Comparison of ENCODE assay signal across 1 cellular context in genomic region chr4:185318679-185319078, GRCh38.
TF ChIP-seq lines count a peak whose summit lies in the region.

No MANE protein-coding gene starts in this region.

TF ChIP-seq in HepG2, 621 proteins besides CTCF, POLR2A, EP300 and RAD21 (continued from another document and continues in another):
- no peak for TF ChIP-seq ARNT2 (CRISPR knock-in tag; IDR thresholded peaks at IDR 0.05; ENCODE audit: low read depth)
- TF ChIP-seq CEBPB (IDR thresholded peaks at IDR 0.05; ENCODE audit: borderline replicate concordance, low read depth, low read length), result no peak
- peak; percentile 35; the same call in 1 of the 2 replicates for TF ChIP-seq PRDM10 (CRISPR knock-in tag; IDR thresholded peaks at IDR 0.05; ENCODE audit: low read depth)
- TF ChIP-seq NR2F1 (CRISPR knock-in tag; IDR thresholded peaks at IDR 0.05), result no peak
- TF ChIP-seq ZNF318 (CRISPR knock-in tag; IDR thresholded peaks at IDR 0.05), result no peak
- TF ChIP-seq MAFG (CRISPR knock-in tag; IDR thresholded peaks at IDR 0.05), result peak; percentile 84
- no peak for TF ChIP-seq ZNF207 (IDR thresholded peaks at IDR 0.05; ENCODE audit: borderline replicate concordance)
- TF ChIP-seq POLR2AphosphoS5 (IDR thresholded peaks at IDR 0.05; ENCODE audit: low read depth, low read length), result no peak
- TF ChIP-seq SIX4 (CRISPR knock-in tag; IDR thresholded peaks at IDR 0.05), result no peak
- TF ChIP-seq SP2 (CRISPR knock-in tag; IDR thresholded peaks at IDR 0.05), result no peak
- no peak for TF ChIP-seq NR2F2 (IDR thresholded peaks at IDR 0.05; ENCODE audit: borderline replicate concordance, low read depth)
- no peak for TF ChIP-seq HES4 (CRISPR knock-in tag; IDR thresholded peaks at IDR 0.05; ENCODE audit: borderline replicate concordance)
- no peak for TF ChIP-seq NFE2L1 (CRISPR knock-in tag; IDR thresholded peaks at IDR 0.05; ENCODE audit: borderline replicate concordance)
- peak; percentile 53; the same call in 1 of the 2 replicates for TF ChIP-seq HDAC2 (CRISPR knock-in tag; IDR thresholded peaks at IDR 0.05)
- TF ChIP-seq SSRP1 (CRISPR knock-in tag; IDR thresholded peaks at IDR 0.05), result 0 out of 2 replicates have a peak, but pooled peaks have one; percentile 31
- no peak for TF ChIP-seq EEA1 (CRISPR knock-in tag; IDR thresholded peaks at IDR 0.05; ENCODE audit: borderline replicate concordance)
- no peak for TF ChIP-seq ZNF350 (CRISPR knock-in tag; IDR thresholded peaks at IDR 0.05; ENCODE audit: borderline replicate concordance, low read depth)
- TF ChIP-seq ASH2L (IDR thresholded peaks at IDR 0.05; ENCODE audit: insufficient read length, low read depth, low read length), result no peak
- TF ChIP-seq ZNF710 (CRISPR knock-in tag; IDR thresholded peaks at IDR 0.05; ENCODE audit: borderline replicate concordance), result peak; percentile 73
- no peak for TF ChIP-seq ZMYM3 (CRISPR knock-in tag; IDR thresholded peaks at IDR 0.05)
- TF ChIP-seq CC2D1A (CRISPR knock-in tag; IDR thresholded peaks at IDR 0.05), result no peak
- no peak for TF ChIP-seq CENPBD1 (CRISPR knock-in tag; IDR thresholded peaks at IDR 0.05; ENCODE audit: borderline replicate concordance, low read depth)
- no peak for TF ChIP-seq ZBTB49 (CRISPR knock-in tag; IDR thresholded peaks at IDR 0.05; ENCODE audit: borderline replicate concordance)
- TF ChIP-seq EHMT2 (IDR thresholded peaks at IDR 0.05; ENCODE audit: borderline replicate concordance, low read depth, low read length), result no peak
- no peak for TF ChIP-seq ZNF3 (CRISPR knock-in tag; IDR thresholded peaks at IDR 0.05)
- no peak for TF ChIP-seq TBP (CRISPR knock-in tag; IDR thresholded peaks at IDR 0.05)
- no peak for TF ChIP-seq XBP1 (CRISPR knock-in tag; IDR thresholded peaks at IDR 0.05)
- TF ChIP-seq ZNF580 (CRISPR knock-in tag; IDR thresholded peaks at IDR 0.05; ENCODE audit: borderline replicate concordance, low read depth), result no peak
- TF ChIP-seq HOXA7 (CRISPR knock-in tag; IDR thresholded peaks at IDR 0.05), result no peak
- TF ChIP-seq TCF12 (IDR thresholded peaks at IDR 0.05), result no peak
- TF ChIP-seq TCF12 (CRISPR knock-in tag; IDR thresholded peaks at IDR 0.05), result no peak
- no peak for TF ChIP-seq ZBTB34 (CRISPR knock-in tag; IDR thresholded peaks at IDR 0.05)
- no peak for TF ChIP-seq ZBTB33 (CRISPR knock-in tag; IDR thresholded peaks at IDR 0.05)
- no peak for TF ChIP-seq DDIT3 (CRISPR knock-in tag; IDR thresholded peaks at IDR 0.05)
- TF ChIP-seq ZSCAN12 (CRISPR knock-in tag; IDR thresholded peaks at IDR 0.05), result no peak
- TF ChIP-seq KLF15 (CRISPR knock-in tag; IDR thresholded peaks at IDR 0.05; ENCODE audit: borderline replicate concordance), result no peak
- TF ChIP-seq ZNF670 (CRISPR knock-in tag; IDR thresholded peaks at IDR 0.05; ENCODE audit: borderline replicate concordance), result no peak
- no peak for TF ChIP-seq ZBTB20 (CRISPR knock-in tag; IDR thresholded peaks at IDR 0.05; ENCODE audit: borderline replicate concordance, low read depth)
- TF ChIP-seq PRPF4 (IDR thresholded peaks at IDR 0.05; ENCODE audit: low read depth, low read length, poor library complexity, severe bottlenecking), result no peak
- no peak for TF ChIP-seq PLSCR1 (CRISPR knock-in tag; IDR thresholded peaks at IDR 0.05; ENCODE audit: borderline replicate concordance)
- no peak for TF ChIP-seq SMC3 (IDR thresholded peaks at IDR 0.05; ENCODE audit: low read length)
